Comparison of ENCODE assay signal across 25 cellular contexts in the genomic region with DNA sequence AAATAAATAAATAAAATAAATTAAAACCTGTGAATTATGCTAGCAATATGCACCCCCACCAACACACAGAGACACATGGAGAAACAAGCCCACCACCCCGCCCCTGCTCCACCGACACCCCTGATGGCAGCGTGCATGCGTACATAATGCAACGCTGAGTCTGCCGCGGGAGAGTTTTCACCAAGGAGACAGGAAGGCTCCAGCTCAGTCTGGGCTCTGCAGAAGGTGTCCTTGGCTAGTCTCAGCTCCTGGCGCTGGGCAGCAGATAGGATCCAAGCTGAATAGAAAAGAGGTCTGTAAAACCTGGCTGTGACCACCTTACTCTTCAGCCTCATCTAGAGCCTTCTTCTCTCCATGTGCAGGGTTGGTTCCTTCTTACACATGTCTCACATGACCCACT.
"Had no signal": no experiment of that assay in that cellular context is flagged by ENCODE, and none has a peak within 500 bp of the region (broad histone marks: within the 10 kb centered on the region; RNA-seq: fewer than 3 reads in every experiment).

No MANE protein-coding gene starts in this region.

- H3K27ac Mint-ChIP-seq: dendritic cell treated with granulocyte-macrophage colony-stimulating factor and Interleukin-4, amounts not matched to agents 40 ng/mL and 50 ng/mL, for 4 days; effector memory CD8-positive, alpha-beta T cell; endodermal cell; mesothelial cell of epicardium had no signal

- H3K9me3 ChIP-seq: colonic mucosa, esophagus squamous epithelium, gastrocnemius medialis, heart right ventricle, left lung, lower lobe of right lung, mucosa of descending colon had no signal

- ATAC-seq: effector memory CD8-positive, alpha-beta T cell; esophagus mucosa; gastrocnemius medialis; heart right ventricle; left cardiac atrium; left lung; left ventricle myocardium superior; lower lobe of right lung; mucosa of descending colon had no signal

- H3K4me3 Mint-ChIP-seq: dendritic cell treated with granulocyte-macrophage colony-stimulating factor and Interleukin-4, amounts not matched to agents 40 ng/mL and 50 ng/mL, for 4 days; effector memory CD8-positive, alpha-beta T cell; endodermal cell; mesothelial cell of epicardium had no signal

- H3K27ac ChIP-seq: colonic mucosa, epithelial cell of prostate, esophagus squamous epithelium, gastrocnemius medialis, heart right ventricle, left lung, lower lobe of right lung had no signal

- DNase-seq: colonic mucosa; cortex of kidney; effector CD8-positive, alpha-beta T cell; effector memory CD8-positive, alpha-beta T cell; endodermal cell; erythroblast; esophagus squamous epithelium; foreskin fibroblast; foreskin melanocyte; gastrocnemius medialis; glutamatergic neuron; head of caudate nucleus; heart right ventricle; hippocampal formation; left cardiac atrium; left lung; left ventricle myocardium superior; lower lobe of right lung; mesenchymal stem cell; mucosa of descending colon; naive B cell had no signal

- H3K4me1 Mint-ChIP-seq: naive B cell had no signal

- H3K36me3 Mint-ChIP-seq: mesothelial cell of epicardium, naive B cell had no signal

- H3K27me3 ChIP-seq: colonic mucosa, esophagus squamous epithelium, gastrocnemius medialis, heart right ventricle, left lung had no signal

- H3K9me3 Mint-ChIP-seq: dendritic cell treated with granulocyte-macrophage colony-stimulating factor and Interleukin-4, amounts not matched to agents 40 ng/mL and 50 ng/mL, for 4 days; effector memory CD8-positive, alpha-beta T cell; endodermal cell; naive B cell had no signal

- H3K4me1 ChIP-seq: colonic mucosa, gastrocnemius medialis, heart right ventricle, left lung, lower lobe of right lung had no signal

- H3K27me3 Mint-ChIP-seq: dendritic cell treated with granulocyte-macrophage colony-stimulating factor and Interleukin-4, amounts not matched to agents 40 ng/mL and 50 ng/mL, for 4 days; effector memory CD8-positive, alpha-beta T cell; naive B cell had no signal

- H3K36me3 ChIP-seq: colonic mucosa, esophagus squamous epithelium, gastrocnemius medialis, heart right ventricle, left lung, lower lobe of right lung had no signal

- H3K4me3 ChIP-seq: colonic mucosa, esophagus squamous epithelium, gastrocnemius medialis, heart right ventricle, left lung, lower lobe of right lung, mucosa of descending colon had no signal
